ENCODE assay signal across 8 cellular contexts in genomic region chr5:64612349-64612961, GRCh38.
DNase-seq lines count a peak whose midpoint lies in the region; ATAC-seq and TF ChIP-seq lines count a peak whose summit lies in the region.

No MANE protein-coding gene starts in this region.

- H3K27ac ChIP-seq in gastroesophageal sphincter = no peak overlapping the region

- TF ChIP-seq CTCF in GM13977 (IDR thresholded peaks at IDR 0.05; ENCODE audit: extremely low read depth, insufficient read depth, missing control alignments) (peak; percentile 74), LNCAP (IDR thresholded peaks at IDR 0.05) (peak; percentile 87), gastroesophageal sphincter (IDR thresholded peaks at IDR 0.05) (peak; percentile 39 to 75 (median 71))

- no peaks in the 10 kb centered on the region for H3K36me3 ChIP-seq in gastroesophageal sphincter

- in situ Hi-C loops in GM13977 (cut with MboI; ENCODE audit: low pct_unique_long_range_greater_than_20kb, low sequenced_read_pairs, unreplicated experiment) = loop anchor here (25.0 kb wide), 1 partner anchor 375 kb away; no protein-coding TSS in a partner anchor

- no peaks in the 10 kb centered on the region for H3K4me1 ChIP-seq in gastroesophageal sphincter

- H3K9me3 ChIP-seq in gastroesophageal sphincter = no peaks in the 10 kb centered on the region

- no peak for TF ChIP-seq EP300 in gastroesophageal sphincter (IDR thresholded peaks at IDR 0.05)

- no peak overlapping the region for H3K4me3 ChIP-seq in gastroesophageal sphincter

- WGBS in gastroesophageal sphincter (ENCODE audit: low coverage in 1 of 2), 2 donors = 16 to 17% methylated on average over 5 of the region's 5 CpGs

- DNase-seq in AG20443 (ENCODE audit: low spot score) (peak; percentile 73), GM13977 (ENCODE audit: low spot score) (peak; percentile 18), SW480 (ENCODE audit: low spot score) (peak; percentile 46), pulmonary artery endothelial cell (ENCODE audit: low read depth, low spot score) (peak; percentile 17)

- ATAC-seq in gastroesophageal sphincter = no peak
- ATAC-seq in HG03175 (IDR thresholded peaks at IDR 0.05; ENCODE audit: unreplicated experiment) = no peak
- ATAC-seq in GM21786 (IDR thresholded peaks at IDR 0.05; ENCODE audit: unreplicated experiment) = no peak

- H3K27me3 ChIP-seq in gastroesophageal sphincter = no peaks in the 10 kb centered on the region

- no peak for TF ChIP-seq POLR2A in gastroesophageal sphincter (IDR thresholded peaks at IDR 0.05)

Comparison
In these comparisons a context has a peak if more than half of its experiments do, and no peak if none do; other contexts are left out.
1. DNase-seq: peak in every context shown above with its lines; median percentile 73 in AG20443; 46 in SW480; 18 in GM13977; 17 in pulmonary artery endothelial cell.